In the genomic region with DNA sequence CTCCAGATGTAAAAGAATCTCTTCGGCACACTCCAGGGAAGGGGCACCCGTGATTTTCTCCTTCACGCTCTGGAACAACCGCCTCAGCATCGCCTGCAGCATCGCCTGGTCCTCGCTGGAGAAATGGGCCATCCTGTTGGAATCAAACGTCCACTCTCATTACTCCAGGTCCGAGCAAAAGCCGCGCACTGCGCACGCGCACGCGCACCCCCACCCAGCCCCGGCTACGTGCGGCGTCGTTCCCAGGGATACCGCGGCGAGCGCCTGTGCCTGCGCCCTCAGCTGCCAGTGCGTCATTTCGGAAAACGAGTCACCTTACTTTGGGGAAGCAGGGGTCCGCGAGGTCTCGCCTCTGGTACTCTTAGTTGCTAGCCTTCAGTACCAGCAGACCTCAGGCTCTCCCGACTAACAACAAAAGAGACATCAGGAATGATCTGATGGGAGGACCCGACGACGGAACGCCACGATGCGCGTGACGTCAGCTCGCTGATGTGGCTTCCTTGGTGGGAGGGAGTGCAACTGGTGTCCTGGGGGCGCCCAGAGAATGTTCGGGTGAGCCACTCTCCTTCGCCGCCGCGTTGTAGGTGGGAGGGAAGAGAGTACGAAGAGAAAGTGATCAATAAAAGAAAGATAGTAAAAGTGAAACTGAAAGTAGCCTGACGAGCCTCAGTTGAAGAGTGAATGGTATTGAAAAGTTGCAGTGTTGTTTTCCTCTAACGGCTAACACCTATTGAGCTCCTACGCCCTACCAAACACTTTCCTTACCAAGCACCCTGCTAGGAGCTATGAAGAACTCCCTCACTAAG, we compare ENCODE assay signal across 8 cellular contexts. TPM values are rescaled to one million over a fixed set of nuclear protein-coding genes. Genes with fewer than 3 reads are reported as not detected.
A peak's percentile ranks its signal among the peaks of the same experiment; 100 is the strongest.
DNase-seq lines count a peak whose midpoint lies in the region; ATAC-seq and TF ChIP-seq lines count a peak whose summit lies in the region.

A gene with protein sequence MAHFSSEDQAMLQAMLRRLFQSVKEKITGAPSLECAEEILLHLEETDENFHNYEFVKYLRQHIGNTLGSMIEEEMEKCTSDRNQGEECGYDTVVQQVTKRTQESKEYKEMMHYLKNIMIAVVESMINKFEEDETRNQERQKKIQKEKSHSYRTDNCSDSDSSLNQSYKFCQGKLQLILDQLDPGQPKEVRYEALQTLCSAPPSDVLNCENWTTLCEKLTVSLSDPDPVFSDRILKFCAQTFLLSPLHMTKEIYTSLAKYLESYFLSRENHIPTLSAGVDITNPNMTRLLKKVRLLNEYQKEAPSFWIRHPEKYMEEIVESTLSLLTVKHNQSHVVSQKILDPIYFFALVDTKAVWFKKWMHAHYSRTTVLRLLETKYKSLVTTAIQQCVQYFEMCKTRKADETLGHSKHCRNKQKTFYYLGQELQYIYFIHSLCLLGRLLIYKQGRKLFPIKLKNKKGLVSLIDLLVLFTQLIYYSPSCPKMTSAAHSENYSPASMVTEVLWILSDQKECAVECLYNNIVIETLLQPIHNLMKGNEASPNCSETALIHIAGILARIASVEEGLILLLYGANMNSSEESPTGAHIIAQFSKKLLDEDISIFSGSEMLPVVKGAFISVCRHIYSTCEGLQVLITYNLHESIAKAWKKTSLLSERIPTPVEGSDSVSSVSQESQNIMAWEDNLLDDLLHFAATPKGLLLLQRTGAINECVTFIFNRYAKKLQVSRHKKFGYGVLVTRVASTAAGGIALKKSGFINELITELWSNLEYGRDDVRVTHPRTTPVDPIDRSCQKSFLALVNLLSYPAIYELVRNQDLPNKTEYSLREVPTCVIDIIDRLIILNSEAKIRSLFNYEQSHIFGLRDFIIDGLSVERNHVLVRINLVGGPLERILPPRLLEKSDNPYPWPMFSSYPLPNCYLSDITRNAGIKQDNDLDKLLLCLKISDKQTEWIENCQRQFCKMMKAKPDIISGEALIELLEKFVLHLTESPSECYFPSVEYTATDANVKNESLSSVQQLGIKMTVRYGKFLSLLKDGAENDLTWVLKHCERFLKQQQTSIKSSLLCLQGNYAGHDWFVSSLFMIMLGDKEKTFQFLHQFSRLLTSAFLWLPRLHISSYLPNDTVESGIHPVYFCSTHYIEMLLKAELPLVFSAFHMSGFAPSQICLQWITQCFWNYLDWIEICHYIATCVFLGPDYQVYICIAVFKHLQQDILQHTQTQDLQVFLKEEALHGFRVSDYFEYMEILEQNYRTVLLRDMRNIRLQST (minus strand): TSS at position 182 of the 806 bp plus-strand sequence. CDS start 50 bp downstream, at position 132.

- H3T11ph ChIP-seq in H9 (ENCODE audit: low read length), result no peak within 1 kb of the TSS

- H3K18ac ChIP-seq in H9 (ENCODE audit: insufficient read length, low read depth, low read length), result peak within 1 kb of the TSS; percentile 6

- peak within 1 kb of the TSS; percentile 4 for H3K27ac ChIP-seq in H9 (ENCODE audit: insufficient read length, low read depth, low read length)

- WGBS in H9 (ENCODE audit: extremely low coverage, insufficient read length, low lambda C conversion rate), result no CpG with 5 or more reads among the region's 52 CpGs

- H2BK5ac ChIP-seq in H9 (ENCODE audit: insufficient read length, low read length), result no peak within 1 kb of the TSS

- no peak within 1 kb of the TSS for H4K8ac ChIP-seq in H9 (replicated peaks; ENCODE audit: insufficient read length, low read depth, low read length)

- H3K79me1 ChIP-seq in H9 (ENCODE audit: insufficient read depth, low read depth, low read length, poor library complexity, severe bottlenecking), result no peaks in the 10 kb centered on the region

- H2BK12ac ChIP-seq in H9 (ENCODE audit: insufficient read length, low read depth, low read length), result no peak within 1 kb of the TSS

- no peaks in the 10 kb centered on the region for H3K79me2 ChIP-seq in H9 (ENCODE audit: insufficient read depth, low read length)

- no peak within 1 kb of the TSS for H4K5ac ChIP-seq in H9 (ENCODE audit: insufficient read length, low read depth, low read length)

- no peak within 1 kb of the TSS for H3K56ac ChIP-seq in H9 (ENCODE audit: insufficient read length, low read depth, low read length)

- H3K36me3 ChIP-seq in ES-I3 (ENCODE audit: insufficient read depth, low read length), result no peaks in the 10 kb centered on the region

- peak within 1 kb of the TSS; percentile 13; the same call in 1 of the 2 replicates for H3K14ac ChIP-seq in H9 (ENCODE audit: insufficient read depth, low read length)

- H3K4me1 Mint-ChIP-seq in H9 (peaks cover 13 to 19% of the 10 kb centered on the region in 2 experiments), nephron (peaks cover 59% of the 10 kb centered on the region)

- ATAC-seq in stimulated activated naive CD8-positive, alpha-beta T cell treated with anti-CD3 and anti-CD28 coated beads, Interleukin-15, Interleukin-2, amounts not matched to agents 100 U/mL and 50 U/mL, for 24 hours, result peak; percentile 92

- H3K4me1 ChIP-seq in ES-I3 (ENCODE audit: insufficient read depth, low read length) (no peaks in the 10 kb centered on the region), H9 (ENCODE audit: insufficient read depth, low read length) (no peaks in the 10 kb centered on the region)

- peak within 1 kb of the TSS; percentile 75 for H2AFZ ChIP-seq in H9 (ENCODE audit: low read length)

- no peak within 1 kb of the TSS for H2BK15ac ChIP-seq in H9 (ENCODE audit: low read depth, low read length)

- H3K36me3 Mint-ChIP-seq in H9 (ENCODE audit: insufficient read depth in 1 of 3, low read depth in 3 of 3) (no peaks in the 10 kb centered on the region; a peak in 1 of 7 replicates), nephron (ENCODE audit: low read depth) (no peaks in the 10 kb centered on the region)

- H3K9me3 ChIP-seq in ES-I3 (ENCODE audit: control insufficient read depth, insufficient read depth, low read length) (no peaks in the 10 kb centered on the region), H9 (ENCODE audit: control insufficient read depth, low read depth, low read length) (no peaks in the 10 kb centered on the region)

- H3K9ac ChIP-seq in ES-I3 (ENCODE audit: low read depth, low read length) (peak within 1 kb of the TSS; percentile 60), H9 (ENCODE audit: extremely low read depth, insufficient read length, low read length) (peak within 1 kb of the TSS; percentile 2)

- no peaks in the 10 kb centered on the region for H3K9me3 Mint-ChIP-seq in H9
- H3K9me3 Mint-ChIP-seq in nephron, result no peaks in the 10 kb centered on the region

- no peaks in the 10 kb centered on the region for H3K23me2 ChIP-seq in H9 (ENCODE audit: insufficient read length, low read depth, low read length, poor library complexity, severe bottlenecking)

- H3K4me2 ChIP-seq in H9 (ENCODE audit: insufficient read depth, insufficient read length, low read length), result peak within 1 kb of the TSS; percentile 78

- H4K91ac ChIP-seq in H9 (ENCODE audit: insufficient read length, low read depth, low read length), result no peak within 1 kb of the TSS

- no peak within 1 kb of the TSS for H3K23ac ChIP-seq in H9 (ENCODE audit: insufficient read length, low read depth, low read length)

- TF ChIP-seq CTCF in H9 (conservative IDR thresholded peaks at IDR 0.05) (no peak), nephron (IDR thresholded peaks at IDR 0.05; ENCODE audit: unreplicated experiment in 3 of 3) (peak in 1 of 3 experiments; percentile 10)

- H3K4me3 Mint-ChIP-seq in H9, result peak within 1 kb of the TSS; percentile 86 to 88
- H3K4me3 Mint-ChIP-seq in nephron, result peak within 1 kb of the TSS; percentile 96 to 98 (median 97)

- H2BK120ac ChIP-seq in H9 (ENCODE audit: low read depth, low read length, poor library complexity, severe bottlenecking), result no peak within 1 kb of the TSS

- H3K27me3 Mint-ChIP-seq in H9 (ENCODE audit: low read depth) (no peaks in the 10 kb centered on the region), nephron (ENCODE audit: low read depth) (no peaks in the 10 kb centered on the region)

- peak; percentile 92 for DNase-seq in H9
- DNase-seq in M059J (ENCODE audit: low read depth), result peak; percentile 84
- DNase-seq in SHP77 (lab: John Stamatoyannopoulos, UW), result peak; percentile 79 to 84
- DNase-seq in activated effector memory CD4-positive, alpha-beta T cell treated with anti-CD3 and anti-CD28 coated beads, Interleukin-2, amount 50 U/mL, for 16 hours, result peak; percentile 94
- peak; percentile 83 for DNase-seq in fibroblast of the conjunctiva (ENCODE audit: low read depth)
- DNase-seq in stimulated activated naive CD8-positive, alpha-beta T cell treated with anti-CD3 and anti-CD28 coated beads, Interleukin-15, Interleukin-2, amounts not matched to agents 100 U/mL and 50 U/mL, for 24 hours, result peak; percentile 91

- no peaks in the 10 kb centered on the region for H4K20me1 ChIP-seq in H9 (ENCODE audit: control insufficient read depth, insufficient read depth, insufficient read length)

- H2BK20ac ChIP-seq in H9 (ENCODE audit: low read depth, low read length, poor library complexity, severe bottlenecking), result no peak within 1 kb of the TSS

- no peak within 1 kb of the TSS for H3K4ac ChIP-seq in H9 (ENCODE audit: low read depth, low read length)

- no peaks in the 10 kb centered on the region for H3K27me3 ChIP-seq in H9 (ENCODE audit: insufficient read depth, low read length)

- H2AK5ac ChIP-seq in H9 (ENCODE audit: insufficient read length, low read length), result no peak within 1 kb of the TSS

- H3K27ac Mint-ChIP-seq in H9 (peak within 1 kb of the TSS; percentile 97 to 99 (median 99)), nephron (peak within 1 kb of the TSS; percentile 97 to 100 (median 97))

RNA-seq across cellular contexts. Expression of the gene that starts here (rescaled TPM):
- 8.7 and 9.0 TPM in 2 replicates for total RNA-seq in H9 (2021)
- total RNA-seq in M059J (2014; rRNA removed; shearing (Covaris generic)), result 1.6 and 2.6 TPM in 2 replicates

Comparison
In these comparisons a context has a peak if more than half of its experiments do, and no peak if none do; other contexts are left out.
1. Peak in every context shown above with its lines: DNase-seq, ATAC-seq and H3K27ac ChIP-seq.